Comparison of ENCODE assay signal across 9 cellular contexts in genomic region chr1:46465981-46466476, GRCh38.
DNase-seq lines count a peak whose midpoint lies in the region; ATAC-seq and TF ChIP-seq lines count a peak whose summit lies in the region.
"Had no signal": no experiment of that assay in that cellular context is flagged by ENCODE, and none has a peak within 500 bp of the region (broad histone marks: within the 10 kb centered on the region; RNA-seq: fewer than 3 reads in every experiment).

No MANE protein-coding gene starts in this region.

- peak overlapping the region; percentile 47 to 50 for H3K4me3 Mint-ChIP-seq in stimulated activated naive CD8-positive, alpha-beta T cell treated with anti-CD3 and anti-CD28 coated beads, Interleukin-15, amount 100 ng/mL, for 72 hours
- H3K4me3 Mint-ChIP-seq in central memory CD8-positive, alpha-beta T cell: peak overlapping the region; percentile 66
- H3K4me3 Mint-ChIP-seq in nephron progenitor cell: peak overlapping the region; percentile 64

- peaks cover 75% of the 10 kb centered on the region for H3K27me3 Mint-ChIP-seq in stimulated activated naive CD8-positive, alpha-beta T cell treated with anti-CD3 and anti-CD28 coated beads, Interleukin-15, amount 100 ng/mL, for 72 hours
- peaks cover 46% of the 10 kb centered on the region for H3K27me3 Mint-ChIP-seq in central memory CD8-positive, alpha-beta T cell
- H3K27me3 Mint-ChIP-seq in nephron progenitor cell (ENCODE audit: low read depth, poor library complexity): peaks cover 98% of the 10 kb centered on the region

- H3K4me1 Mint-ChIP-seq in stimulated activated naive CD8-positive, alpha-beta T cell treated with anti-CD3 and anti-CD28 coated beads, Interleukin-15, amount 100 ng/mL, for 72 hours: peaks cover 15% of the 10 kb centered on the region
- peaks cover 5% of the 10 kb centered on the region for H3K4me1 Mint-ChIP-seq in central memory CD8-positive, alpha-beta T cell
- H3K4me1 Mint-ChIP-seq in nephron progenitor cell: peaks cover 51% of the 10 kb centered on the region

- TF ChIP-seq CTCF in nephron progenitor cell (IDR thresholded peaks at IDR 0.05) (no peak), GM20000 (IDR thresholded peaks at IDR 0.05; ENCODE audit: extremely low read depth, missing control alignments) (no peak)

- H3K9me3 Mint-ChIP-seq in stimulated activated naive CD8-positive, alpha-beta T cell treated with anti-CD3 and anti-CD28 coated beads, Interleukin-15, amount 100 ng/mL, for 72 hours: no peaks in the 10 kb centered on the region
- no peaks in the 10 kb centered on the region for H3K9me3 Mint-ChIP-seq in central memory CD8-positive, alpha-beta T cell
- no peaks in the 10 kb centered on the region for H3K9me3 Mint-ChIP-seq in nephron progenitor cell

- peaks cover 2% of the 10 kb centered on the region for H3K36me3 Mint-ChIP-seq in central memory CD8-positive, alpha-beta T cell (ENCODE audit: insufficient read depth)
- H3K36me3 Mint-ChIP-seq in nephron progenitor cell (ENCODE audit: low read depth): no peaks in the 10 kb centered on the region

- no peak overlapping the region for H3K27ac Mint-ChIP-seq in stimulated activated naive CD8-positive, alpha-beta T cell treated with anti-CD3 and anti-CD28 coated beads, Interleukin-15, amount 100 ng/mL, for 72 hours
- no peak overlapping the region for H3K27ac Mint-ChIP-seq in central memory CD8-positive, alpha-beta T cell (ENCODE audit: low read depth)
- H3K27ac Mint-ChIP-seq in nephron progenitor cell: no peak overlapping the region

- peak; percentile 48 for ATAC-seq in stimulated activated naive CD8-positive, alpha-beta T cell treated with anti-CD3 and anti-CD28 coated beads, Interleukin-15, amount 100 ng/mL, for 72 hours
- no peak for ATAC-seq in stimulated activated naive CD8-positive, alpha-beta T cell treated with anti-CD3 and anti-CD28 coated beads, Interleukin-15, Interleukin-2, amounts not matched to agents 100 U/mL and 50 U/mL, for 24 hours
- no peak for ATAC-seq in central memory CD8-positive, alpha-beta T cell (replicated peaks; ENCODE audit: extremely low read depth, poor library complexity, severe bottlenecking)
- no peak for ATAC-seq in HG03521 (IDR thresholded peaks at IDR 0.05; ENCODE audit: unreplicated experiment)
- no peak for ATAC-seq in GM21825 (IDR thresholded peaks at IDR 0.05; ENCODE audit: unreplicated experiment)

- DNase-seq in stimulated activated naive CD8-positive, alpha-beta T cell treated with anti-CD3 and anti-CD28 coated beads, Interleukin-15, amount 100 ng/mL, for 72 hours: no peak
- no peak for DNase-seq in stimulated activated naive CD8-positive, alpha-beta T cell treated with anti-CD3 and anti-CD28 coated beads, Interleukin-15, Interleukin-2, amounts not matched to agents 100 U/mL and 50 U/mL, for 24 hours
- no peak for DNase-seq in central memory CD8-positive, alpha-beta T cell (ENCODE audit: low spot score in 2 of 2)
- DNase-seq in nephron progenitor cell: no peak
- DNase-seq in GM20000 (ENCODE audit: low spot score): no peak
- no peak for DNase-seq in AG08396 (ENCODE audit: low spot score)
- DNase-seq: activated gamma-delta T cell treated with Interleukin-2 at 50 U/mL for 16 hours had no signal
